In the genomic region with DNA sequence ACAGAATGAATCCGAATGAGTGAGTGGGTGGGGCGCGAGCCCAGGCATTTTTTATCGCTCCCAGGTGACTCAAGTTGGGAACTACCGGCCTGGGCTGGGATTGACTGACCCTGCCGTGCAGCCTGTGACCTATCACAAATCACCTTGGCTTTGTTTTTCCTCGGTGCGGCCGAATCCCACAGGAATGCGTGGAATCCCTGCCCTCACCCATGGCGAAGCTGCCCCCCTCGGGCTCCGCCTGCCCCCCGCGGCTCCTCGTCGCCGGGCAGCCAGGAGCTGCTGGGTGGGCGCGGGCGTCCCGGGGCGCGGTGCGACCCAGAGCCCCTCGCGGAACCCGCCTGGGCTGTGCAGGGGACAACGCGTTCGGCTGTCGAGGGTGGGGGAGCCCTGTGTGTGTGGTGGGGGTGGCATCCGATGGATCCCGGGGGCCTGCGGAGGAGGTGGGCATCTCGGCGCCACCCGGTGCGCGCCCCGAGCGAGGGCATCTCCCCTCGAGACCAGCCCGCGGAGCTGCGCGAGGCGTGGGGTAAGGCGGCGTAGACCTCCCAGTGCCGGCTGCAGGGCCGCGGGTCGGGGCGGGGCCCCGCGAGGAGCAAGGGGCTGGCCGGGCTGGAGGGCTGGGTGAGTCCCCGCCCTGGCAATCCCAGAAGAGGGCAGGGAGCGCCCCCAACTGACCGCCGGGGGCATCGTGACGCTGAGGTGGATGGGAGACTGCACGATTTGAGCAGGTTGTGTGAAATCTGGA, we compare ENCODE assay signal across 8 cellular contexts. TPM values are rescaled to one million over a fixed set of nuclear protein-coding genes. Genes with fewer than 3 reads are reported as not detected.
DNase-seq lines count a peak whose midpoint lies in the region; ATAC-seq and TF ChIP-seq lines count a peak whose summit lies in the region.

No MANE protein-coding gene starts in this region.

- peak overlapping the region; percentile 42 for H3K9ac ChIP-seq in BLaER1

- H3K36me3 ChIP-seq in BLaER1, result no peaks in the 10 kb centered on the region

- H3K4me1 Mint-ChIP-seq in endothelial cell (ENCODE audit: unreplicated experiment), result peaks cover 2% of the 10 kb centered on the region

- H3K27ac ChIP-seq in BLaER1, result no peak overlapping the region

- ATAC-seq in GM18909 (IDR thresholded peaks at IDR 0.05; ENCODE audit: poor library complexity, unreplicated experiment) (peak; percentile 97), HG03135 (IDR thresholded peaks at IDR 0.05; ENCODE audit: unreplicated experiment) (peak; percentile 98)

- H3K9me3 Mint-ChIP-seq in endothelial cell (ENCODE audit: unreplicated experiment), result no peaks in the 10 kb centered on the region

- H3K36me3 Mint-ChIP-seq in endothelial cell (ENCODE audit: low read depth, unreplicated experiment), result peaks cover 6% of the 10 kb centered on the region

- peaks cover 21% of the 10 kb centered on the region for H3K27me3 ChIP-seq in BLaER1

- peak; percentile 67 for TF ChIP-seq CTCF in endothelial cell (IDR thresholded peaks at IDR 0.05; ENCODE audit: unreplicated experiment)

- peak overlapping the region; percentile 69 for H3K4me3 ChIP-seq in BLaER1

- H3K4me1 ChIP-seq in BLaER1, result peaks cover 20% of the 10 kb centered on the region

- H3K9me3 ChIP-seq in BLaER1, result peaks cover 32% of the 10 kb centered on the region

- peaks cover 5% of the 10 kb centered on the region for H3K27me3 Mint-ChIP-seq in endothelial cell (ENCODE audit: unreplicated experiment)

- H3K4me2 ChIP-seq in BLaER1, result peak overlapping the region; percentile 98

- no peaks in the 10 kb centered on the region for H4K20me1 ChIP-seq in BLaER1

- H3K27ac Mint-ChIP-seq in endothelial cell (ENCODE audit: unreplicated experiment), result no peak overlapping the region

- peak overlapping the region; percentile 86 for H3K4me3 Mint-ChIP-seq in endothelial cell (ENCODE audit: unreplicated experiment)

- peak; percentile 74 for DNase-seq in NCI-H69 (lab: John Stamatoyannopoulos, UW)
- DNase-seq in activated CD8-positive, alpha-beta memory T cell treated with anti-CD3 and anti-CD28 coated beads for 1 hour (ENCODE audit: extremely low read depth in 1 of 2, low read depth in 1 of 2), result peak; percentile 48 to 58
- peak; percentile 96 for DNase-seq in endothelial cell (ENCODE audit: low spot score)
- DNase-seq in midbrain (lab: John Stamatoyannopoulos, UW), result peak; percentile 76
- peak; percentile 78 to 83 for DNase-seq in stimulated activated CD8-positive, alpha-beta memory T cell treated with anti-CD3 and anti-CD28 coated beads, Interleukin-2, amount 100 ng/mL, for 48 hours (ENCODE audit: low read depth in 2 of 2)

RNA-seq across cellular contexts. Expression of gene B3GNT7, which starts 16.5 kb away (rescaled TPM):
- 5.3 TPM for total RNA-seq in endothelial cell (ENCODE audit: unreplicated experiment)

RNA-seq across cellular contexts. Expression of gene NCL, which starts 52.2 kb away (rescaled TPM):
- total RNA-seq in endothelial cell (ENCODE audit: unreplicated experiment), result 346 TPM
